ENCODE assay signal across 1 cellular context in genomic region chr13:20127563-20128458, GRCh38.
A peak's percentile ranks its signal among the peaks of the same experiment; 100 is the strongest.
TF ChIP-seq lines count a peak whose summit lies in the region.

No MANE protein-coding gene starts in this region.

TF ChIP-seq in HepG2, 621 proteins besides CTCF, POLR2A, EP300 and RAD21 (continued from another document and continues in another):
- TF ChIP-seq KIAA2018 (CRISPR knock-in tag; IDR thresholded peaks at IDR 0.05; ENCODE audit: borderline replicate concordance), result no peak
- no peak for TF ChIP-seq MEIS1 (CRISPR knock-in tag; IDR thresholded peaks at IDR 0.05; ENCODE audit: borderline replicate concordance)
- TF ChIP-seq ADNP (CRISPR knock-in tag; IDR thresholded peaks at IDR 0.05), result no peak; the same call in 1 of the 2 replicates
- TF ChIP-seq HOXA7 (CRISPR knock-in tag; IDR thresholded peaks at IDR 0.05), result no peak
- TF ChIP-seq E2F5 (CRISPR knock-in tag; conservative IDR thresholded peaks at IDR 0.05), result no peak
- TF ChIP-seq SRSF4 (IDR thresholded peaks at IDR 0.05; ENCODE audit: low read depth, low read length, poor library complexity, severe bottlenecking), result no peak
- no peak for TF ChIP-seq JUNB (CRISPR knock-in tag; IDR thresholded peaks at IDR 0.05; ENCODE audit: borderline replicate concordance)
- TF ChIP-seq CEBPB (IDR thresholded peaks at IDR 0.05; ENCODE audit: borderline replicate concordance, low read depth, low read length), result no peak
- no peak; the same call in 1 of the 2 replicates for TF ChIP-seq FOSL1 (CRISPR knock-in tag; IDR thresholded peaks at IDR 0.05; ENCODE audit: borderline replicate concordance)
- TF ChIP-seq ZSCAN9 (CRISPR knock-in tag; IDR thresholded peaks at IDR 0.05; ENCODE audit: borderline replicate concordance), result no peak
- no peak for TF ChIP-seq SMAD3 (CRISPR knock-in tag; IDR thresholded peaks at IDR 0.05)
- TF ChIP-seq DRAP1 (CRISPR knock-in tag; IDR thresholded peaks at IDR 0.05), result no peak
- no peak for TF ChIP-seq MIER3 (CRISPR knock-in tag; IDR thresholded peaks at IDR 0.05; ENCODE audit: borderline replicate concordance)
- TF ChIP-seq ZNF235 (CRISPR knock-in tag; IDR thresholded peaks at IDR 0.05; ENCODE audit: borderline replicate concordance), result peak; percentile 87; the same call in 1 of the 2 replicates
- no peak; the same call in none of the 2 replicates for TF ChIP-seq ZNF362 (CRISPR knock-in tag; IDR thresholded peaks at IDR 0.05; ENCODE audit: borderline replicate concordance)
- TF ChIP-seq BRD4 (CRISPR knock-in tag; IDR thresholded peaks at IDR 0.05), result no peak
- TF ChIP-seq ZNF773 (CRISPR knock-in tag; IDR thresholded peaks at IDR 0.05; ENCODE audit: borderline replicate concordance), result 0 out of 2 replicates have a peak, but pooled peaks have one; percentile 77
- peak; percentile 39; the same call in 1 of the 2 replicates for TF ChIP-seq ZNF761 (CRISPR knock-in tag; conservative IDR thresholded peaks at IDR 0.05)
- TF ChIP-seq FOXO4 (CRISPR knock-in tag; conservative IDR thresholded peaks at IDR 0.05), result no peak
- peak; percentile 54 for TF ChIP-seq KAT8 (CRISPR knock-in tag; IDR thresholded peaks at IDR 0.05)
- no peak for TF ChIP-seq ZNF513 (CRISPR knock-in tag; conservative IDR thresholded peaks at IDR 0.05)
- 0 out of 2 replicates have a peak, but pooled peaks have one; percentile 46 for TF ChIP-seq CCDC6 (CRISPR knock-in tag; IDR thresholded peaks at IDR 0.05)
- no peak for TF ChIP-seq ZNF660 (CRISPR knock-in tag; IDR thresholded peaks at IDR 0.05; ENCODE audit: borderline replicate concordance, low read depth)
- no peak for TF ChIP-seq FLYWCH1 (CRISPR knock-in tag; IDR thresholded peaks at IDR 0.05)
- peak; percentile 85; the same call in 1 of the 2 replicates for TF ChIP-seq ZMAT3 (CRISPR knock-in tag; conservative IDR thresholded peaks at IDR 0.05)
- no peak for TF ChIP-seq ZHX2 (IDR thresholded peaks at IDR 0.05; ENCODE audit: low read depth)
- no peak for TF ChIP-seq ZHX2 (CRISPR knock-in tag; IDR thresholded peaks at IDR 0.05; ENCODE audit: borderline replicate concordance)
- TF ChIP-seq ZNF781 (CRISPR knock-in tag; IDR thresholded peaks at IDR 0.05; ENCODE audit: borderline replicate concordance, not compliant biosample characterization), result no peak
- TF ChIP-seq ZNF18 (CRISPR knock-in tag; IDR thresholded peaks at IDR 0.05; ENCODE audit: insufficient replicate concordance), result peak; percentile 72
- peak; percentile 64 for TF ChIP-seq IKZF4 (CRISPR knock-in tag; IDR thresholded peaks at IDR 0.05; ENCODE audit: borderline replicate concordance, low read depth, not compliant biosample characterization)
- peak; percentile 23; the same call in 1 of the 2 replicates for TF ChIP-seq SP5 (CRISPR knock-in tag; IDR thresholded peaks at IDR 0.05; ENCODE audit: borderline replicate concordance, low read depth)
- no peak; the same call in 1 of the 2 replicates for TF ChIP-seq DNMT3B (CRISPR knock-in tag; conservative IDR thresholded peaks at IDR 0.05)
